33 cellular contexts compared by ENCODE assay signal in the genomic region with DNA sequence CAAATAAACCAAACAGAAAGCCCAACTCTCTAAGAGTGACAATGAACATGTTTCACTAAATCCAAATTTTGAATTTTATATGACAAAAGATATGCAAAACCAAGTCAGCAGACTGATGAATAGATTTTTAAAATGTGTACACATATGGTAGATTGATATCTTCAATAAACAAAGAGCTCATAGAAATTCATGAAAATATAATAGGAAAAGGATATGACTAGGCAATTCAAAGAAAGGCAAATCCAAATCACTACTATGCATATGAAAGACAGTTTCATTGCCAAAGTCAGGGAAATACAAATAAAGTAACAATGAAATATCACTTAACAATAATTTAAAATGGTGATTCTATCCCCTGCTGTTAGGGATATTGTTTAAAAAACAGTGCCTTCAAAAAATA.
"Had no signal": no experiment of that assay in that cellular context is flagged by ENCODE, and none has a peak within 500 bp of the region (broad histone marks: within the 10 kb centered on the region; RNA-seq: fewer than 3 reads in every experiment).

No MANE protein-coding gene starts in this region.

- H3K9me3 ChIP-seq: adrenal gland, ascending aorta, body of pancreas, breast epithelium had no signal

- ATAC-seq: activated naive CD4-positive, alpha-beta T cell treated with anti-CD3 and anti-CD28 coated beads, Interleukin-2, amount 50 U/mL, for 72 hours; activated naive CD8-positive, alpha-beta T cell treated with anti-CD3 and anti-CD28 coated beads, Interleukin-2, amount 50 U/mL, for 24 hours; activated T-cell treated with anti-CD3 and anti-CD28 coated beads, Interleukin-2, amount 50 U/mL, for 4 hours; activated T-cell treated with anti-CD3 and anti-CD28 coated beads, Interleukin-2, amount 50 U/mL, for 72 hours; activated T-helper 17 cell treated with anti-CD3 and anti-CD28 coated beads, Interleukin-2, amount 50 U/mL, for 72 hours; body of pancreas had no signal

- FAIRE-seq: astrocyte, bronchial epithelial cell had no signal

- H3K27ac ChIP-seq: adrenal gland, ascending aorta, body of pancreas, brain microvascular endothelial cell, breast epithelium, cardiac muscle cell had no signal

- H3K27me3 ChIP-seq: adrenal gland, ascending aorta, body of pancreas, brain microvascular endothelial cell, breast epithelium, cardiac muscle cell had no signal

- H3K4me1 ChIP-seq: adrenal gland, ascending aorta, body of pancreas, breast epithelium had no signal

- DNase-seq: activated effector memory CD4-positive, alpha-beta T cell treated with anti-CD3 and anti-CD28 coated beads, Interleukin-2, amount 50 U/mL, for 16 hours; activated effector memory CD4-positive, alpha-beta T cell treated with Interleukin-2 at 50 U/mL for 16 hours; activated gamma-delta T cell; activated gamma-delta T cell treated with Interleukin-2 at 50 U/mL for 16 hours; activated naive CD4-positive, alpha-beta T cell; activated naive CD4-positive, alpha-beta T cell treated with anti-CD3 and anti-CD28 coated beads for 36 hours; activated naive CD4-positive, alpha-beta T cell treated with anti-CD3 and anti-CD28 coated beads, Interleukin-2, amount 10 ng/mL, durations not matched to agents 7 days and 5 days; activated naive CD4-positive, alpha-beta T cell treated with anti-CD3 and anti-CD28 coated beads, Interleukin-2, amount 50 U/mL, for 16 hours; activated naive CD4-positive, alpha-beta T cell treated with Interleukin-2 at 50 U/mL for 16 hours; activated naive CD8-positive, alpha-beta T cell treated with anti-CD3 and anti-CD28 coated beads for 36 hours; activated naive CD8-positive, alpha-beta T cell treated with anti-CD3 and anti-CD28 coated beads, Interleukin-2, amount 10 ng/mL, durations not matched to agents 7 days and 5 days; activated naive CD8-positive, alpha-beta T cell treated with anti-CD3 and anti-CD28 coated beads, Interleukin-2, amount 50 U/mL, for 24 hours; activated T-cell treated with anti-CD3 and anti-CD28 coated beads, Interleukin-2, amount 50 U/mL, for 24 hours; activated T-cell treated with anti-CD3 and anti-CD28 coated beads, Interleukin-2, amount 50 U/mL, for 4 hours; activated T-cell treated with anti-CD3 and anti-CD28 coated beads, Interleukin-2, amount 50 U/mL, for 48 hours; activated T-cell treated with anti-CD3 and anti-CD28 coated beads, Interleukin-2, amount 50 U/mL, for 72 hours; adrenal gland; amniotic stem cell; amygdala; anterior cingulate cortex; aorta; body of pancreas; brain microvascular endothelial cell; caudate nucleus; central memory CD4-positive, alpha-beta T cell; cerebellar nuclear complex had no signal

- H3K4me3 ChIP-seq: adrenal gland, ascending aorta, body of pancreas, breast epithelium, cardiac muscle cell had no signal

- H3K36me3 ChIP-seq: adrenal gland, ascending aorta, brain microvascular endothelial cell, breast epithelium, cardiac muscle cell had no signal
